9 cellular contexts compared by ENCODE assay signal in the genomic region with DNA sequence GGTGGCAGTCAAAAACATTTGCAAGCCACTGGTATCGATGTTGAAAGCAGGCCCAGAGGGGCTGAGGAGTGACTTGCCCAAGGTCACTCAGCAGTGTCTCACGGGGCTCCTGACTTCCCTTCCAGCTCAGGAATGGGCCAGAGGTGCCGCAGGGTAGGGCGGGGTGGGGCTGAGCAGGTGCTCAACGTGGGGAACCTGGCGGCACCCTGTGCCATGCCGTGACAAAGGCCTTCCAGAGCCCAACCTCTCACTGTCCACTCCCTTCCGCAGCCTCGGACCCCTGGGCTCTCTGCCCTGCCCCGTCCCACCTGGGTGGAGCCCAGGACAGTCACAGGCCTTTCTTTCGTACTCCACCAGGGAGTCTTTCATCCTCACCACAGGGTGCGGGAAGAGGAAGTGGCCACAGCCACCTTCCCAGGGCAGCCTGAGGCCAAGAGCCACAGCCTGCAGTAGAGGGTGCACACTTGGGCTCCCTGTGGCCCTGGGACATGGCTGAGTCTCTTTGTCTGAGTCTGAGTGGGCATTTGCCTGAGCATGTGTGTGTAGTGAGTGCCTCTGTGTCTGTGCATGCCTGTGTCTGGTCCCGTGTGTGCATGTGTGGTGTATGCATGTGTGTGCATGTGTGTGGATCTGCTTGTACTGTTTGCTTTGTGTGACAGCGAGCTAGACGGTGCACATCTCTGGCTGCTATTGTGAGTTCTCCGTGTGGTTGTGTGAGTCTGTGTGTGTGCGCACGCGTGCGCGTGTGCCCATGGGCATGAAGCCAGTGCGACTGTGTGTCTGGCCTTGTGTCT. TPM values are rescaled to one million over a fixed set of nuclear protein-coding genes. Genes with fewer than 3 reads are reported as not detected.
DNase-seq lines count a peak whose midpoint lies in the region; ATAC-seq and TF ChIP-seq lines count a peak whose summit lies in the region.
"Had no signal": no experiment of that assay in that cellular context is flagged by ENCODE, and none has a peak within 500 bp of the region (broad histone marks: within the 10 kb centered on the region; RNA-seq: fewer than 3 reads in every experiment).

No MANE protein-coding gene starts in this region.

- ATAC-seq in stimulated activated effector memory CD8-positive, alpha-beta T cell treated with anti-CD3 and anti-CD28 coated beads, Interleukin-12 subunit alpha, Interleukin-12 subunit beta, amount 100 ng/mL, for 72 hours, result no peak
- ATAC-seq in GM18498 (IDR thresholded peaks at IDR 0.05; ENCODE audit: unreplicated experiment), result no peak

- H2AFZ ChIP-seq in fibroblast of lung (ENCODE audit: low read length), result peak overlapping the region; percentile 3

- H3K9me3 ChIP-seq in fibroblast of lung (ENCODE audit: control insufficient read depth, insufficient read depth, low read depth, low read length), result no peaks in the 10 kb centered on the region

- H3K27ac Mint-ChIP-seq in T-helper 1 cell treated with Interleukin-12 subunit alpha and Interleukin-12 subunit beta and Interleukin-4 antibody, amounts not matched to agents 30 μg/mL and 1 μg/mL, for 36 hours, result peak overlapping the region; percentile 8
- peak overlapping the region; percentile 15 for H3K27ac Mint-ChIP-seq in stimulated activated effector memory CD8-positive, alpha-beta T cell treated with anti-CD3 and anti-CD28 coated beads, Interleukin-12 subunit alpha, Interleukin-12 subunit beta, amount 100 ng/mL, for 72 hours

- H3K9me3 Mint-ChIP-seq in T-helper 1 cell treated with Interleukin-12 subunit alpha and Interleukin-12 subunit beta and Interleukin-4 antibody, amounts not matched to agents 30 μg/mL and 1 μg/mL, for 36 hours, result no peaks in the 10 kb centered on the region
- H3K9me3 Mint-ChIP-seq in stimulated activated effector memory CD8-positive, alpha-beta T cell treated with anti-CD3 and anti-CD28 coated beads, Interleukin-12 subunit alpha, Interleukin-12 subunit beta, amount 100 ng/mL, for 72 hours, result no peaks in the 10 kb centered on the region

- TF ChIP-seq CTCF in fibroblast of lung (conservative IDR thresholded peaks at IDR 0.05 in 1 of 2, IDR thresholded peaks at IDR 0.05 in 1 of 2; ENCODE audit: low read depth in 1 of 2, low read length in 2 of 2), result no peak

- no peaks in the 10 kb centered on the region for H4K20me1 ChIP-seq in fibroblast of lung (ENCODE audit: control insufficient read depth, extremely low read depth, insufficient read depth, low read length)

- no peaks in the 10 kb centered on the region for H3K36me3 Mint-ChIP-seq in T-helper 1 cell treated with Interleukin-12 subunit alpha and Interleukin-12 subunit beta and Interleukin-4 antibody, amounts not matched to agents 30 μg/mL and 1 μg/mL, for 36 hours (ENCODE audit: low read depth)
- H3K36me3 Mint-ChIP-seq in stimulated activated effector memory CD8-positive, alpha-beta T cell treated with anti-CD3 and anti-CD28 coated beads, Interleukin-12 subunit alpha, Interleukin-12 subunit beta, amount 100 ng/mL, for 72 hours, result no peaks in the 10 kb centered on the region

- DNase-seq in T-helper 1 cell (no peak), SHP77 (lab: John Stamatoyannopoulos, UW) (peak; percentile 65 to 75), fibroblast of lung (ENCODE audit: low read depth in 2 of 2) (no peak), NCI-H446 treated with DMSO at 0.1 percent for 48 hours (lab: John Stamatoyannopoulos, UW) (no peak)
- DNase-seq in stimulated activated effector memory CD8-positive, alpha-beta T cell treated with anti-CD3 and anti-CD28 coated beads, Interleukin-12 subunit alpha, Interleukin-12 subunit beta, amount 100 ng/mL, for 72 hours (ENCODE audit: low spot score in 2 of 2), result no peak
- DNase-seq in activated CD8-positive, alpha-beta memory T cell treated with anti-CD3 and anti-CD28 coated beads, Interleukin-2, amount 50 U/mL, for 48 hours, result no peak

- H3K4me3 ChIP-seq in fibroblast of lung (replicated peaks in 1 of 4; ENCODE audit: control extremely low read depth in 1 of 4, insufficient read depth in 1 of 4, low read depth in 3 of 4, low read length in 4 of 4), result no peak overlapping the region

- H3K27me3 Mint-ChIP-seq in T-helper 1 cell treated with Interleukin-12 subunit alpha and Interleukin-12 subunit beta and Interleukin-4 antibody, amounts not matched to agents 30 μg/mL and 1 μg/mL, for 36 hours (ENCODE audit: low read depth), result no peaks in the 10 kb centered on the region

- no peak overlapping the region for H3K4me2 ChIP-seq in fibroblast of lung (ENCODE audit: extremely low read depth, insufficient read depth, low read length)

- H3K79me2 ChIP-seq in fibroblast of lung (ENCODE audit: control insufficient read depth, insufficient read depth, low read length), result peaks cover 6% of the 10 kb centered on the region

- no peaks in the 10 kb centered on the region for H3K27me3 ChIP-seq in fibroblast of lung (ENCODE audit: control insufficient read depth, insufficient read depth, low read length)

- peaks cover 45% of the 10 kb centered on the region for H3K4me1 ChIP-seq in fibroblast of lung (ENCODE audit: control insufficient read depth, extremely low read depth, insufficient read depth, low read length)

- peaks cover 41% of the 10 kb centered on the region for H3K4me1 Mint-ChIP-seq in T-helper 1 cell treated with Interleukin-12 subunit alpha and Interleukin-12 subunit beta and Interleukin-4 antibody, amounts not matched to agents 30 μg/mL and 1 μg/mL, for 36 hours (ENCODE audit: low read depth)
- H3K4me1 Mint-ChIP-seq in stimulated activated effector memory CD8-positive, alpha-beta T cell treated with anti-CD3 and anti-CD28 coated beads, Interleukin-12 subunit alpha, Interleukin-12 subunit beta, amount 100 ng/mL, for 72 hours, result peaks cover 39% of the 10 kb centered on the region

- H3K36me3 ChIP-seq in fibroblast of lung (ENCODE audit: control insufficient read depth, insufficient read depth, low read length), result no peaks in the 10 kb centered on the region

- H3K27ac ChIP-seq in fibroblast of lung (ENCODE audit: insufficient read depth, low read length), result peak overlapping the region; percentile 92

- peak overlapping the region; percentile 55 for H3K9ac ChIP-seq in fibroblast of lung (ENCODE audit: insufficient read depth, low read length)

- H3K4me3 Mint-ChIP-seq in T-helper 1 cell treated with Interleukin-12 subunit alpha and Interleukin-12 subunit beta and Interleukin-4 antibody, amounts not matched to agents 30 μg/mL and 1 μg/mL, for 36 hours, result peak overlapping the region; percentile 4
- H3K4me3 Mint-ChIP-seq in stimulated activated effector memory CD8-positive, alpha-beta T cell treated with anti-CD3 and anti-CD28 coated beads, Interleukin-12 subunit alpha, Interleukin-12 subunit beta, amount 100 ng/mL, for 72 hours, result no peak overlapping the region

RNA-seq across cellular contexts. Expression of a gene that starts 6.0 kb away (rescaled TPM):
- 3.6 and 11.2 TPM in 2 replicates for total RNA-seq in fibroblast of lung
- 4.5 and 19.6 TPM in 2 replicates for polyA plus RNA-seq in fibroblast of lung
- 7.1 and 25.1 TPM in 2 replicates for polyA plus RNA-seq in fibroblast of lung (2012)
- 40.6 and 97.7 TPM in 2 replicates for polyA minus RNA-seq in fibroblast of lung (ENCODE audit: low replicate concordance)

RNA-seq across cellular contexts. Expression of a gene that starts 14.0 kb away (rescaled TPM):
- total RNA-seq in fibroblast of lung, result not detected in 2 replicates
- not detected in 2 replicates for polyA plus RNA-seq in fibroblast of lung
- not detected in 2 replicates for polyA plus RNA-seq in fibroblast of lung (2012)
- polyA minus RNA-seq in fibroblast of lung (ENCODE audit: low replicate concordance), result not detected in 2 replicates
- total RNA-seq: left ventricle myocardium superior had no signal

RNA-seq across cellular contexts. Expression of a gene that starts 36.7 kb away (rescaled TPM):
- 5.0 and 5.6 TPM in 2 replicates for total RNA-seq in fibroblast of lung
- polyA plus RNA-seq in fibroblast of lung, result 2.7 and 3.4 TPM in 2 replicates
- polyA plus RNA-seq in fibroblast of lung (2012), result 4.5 and 4.7 TPM in 2 replicates
- polyA minus RNA-seq in fibroblast of lung (ENCODE audit: low replicate concordance), result 4.6 and 5.5 TPM in 2 replicates

Comparison
In these comparisons a context has a peak if more than half of its experiments do, and no peak if none do; other contexts are left out.
1. DNase-seq: peak in SHP77 (2 of 2); none in T-helper 1 cell (0 of 5), fibroblast of lung (0 of 2), stimulated activated effector memory CD8-positive, alpha-beta T cell treated with anti-CD3 and anti-CD28 coated beads, Interleukin-12 subunit alpha, Interleukin-12 subunit beta, amount 100 ng/mL, for 72 hours (0 of 2), NCI-H446 treated with DMSO at 0.1 percent for 48 hours (single experiment) and activated CD8-positive, alpha-beta memory T cell treated with anti-CD3 and anti-CD28 coated beads, Interleukin-2, amount 50 U/mL, for 48 hours (single experiment).